ENCODE assay signal across 21 cellular contexts in genomic region chr4:147839651-147840050, GRCh38.
"Had no signal": no experiment of that assay in that cellular context is flagged by ENCODE, and none has a peak within 500 bp of the region (broad histone marks: within the 10 kb centered on the region; RNA-seq: fewer than 3 reads in every experiment).

No MANE protein-coding gene starts in this region.

- H3K27ac Mint-ChIP-seq: activated CD4-positive, alpha-beta T cell treated with anti-CD3 and anti-CD28 coated beads, Interleukin-2, amount 10 ng/mL, durations not matched to agents 7 days and 5 days; activated CD8-positive, alpha-beta T cell treated with anti-CD3 and anti-CD28 coated beads, Interleukin-2, amount 10 ng/mL, durations not matched to agents 7 days and 5 days; activated naive CD4-positive, alpha-beta T cell treated with anti-CD3 and anti-CD28 coated beads for 36 hours; activated T-cell treated with anti-CD3 and anti-CD28 coated beads, Interleukin-2, amount 50 U/mL, for 24 hours; activated T-helper 2 cell treated with anti-CD3 and anti-CD28 coated beads, Interferon-gamma antibody, Interleukin-2, Interleukin-4, amounts not matched to agents 10 μg/mL and 5 μg/mL and 100 μg/mL, durations not matched to agents 14 hours and 24 hours and 36 hours; naive B cell; T-cell had no signal

- H3K4me3 Mint-ChIP-seq: activated CD4-positive, alpha-beta T cell treated with anti-CD3 and anti-CD28 coated beads, Interleukin-2, amount 10 ng/mL, durations not matched to agents 7 days and 5 days; activated CD8-positive, alpha-beta T cell treated with anti-CD3 and anti-CD28 coated beads, Interleukin-2, amount 10 ng/mL, durations not matched to agents 7 days and 5 days; activated naive CD4-positive, alpha-beta T cell treated with anti-CD3 and anti-CD28 coated beads for 36 hours; activated T-cell treated with anti-CD3 and anti-CD28 coated beads, Interleukin-2, amount 50 U/mL, for 24 hours; naive B cell; T-cell had no signal

- H3K4me1 Mint-ChIP-seq: naive B cell had no signal

- H3K27ac ChIP-seq: left lung, neutrophil, parathyroid adenoma had no signal

- H3K36me3 Mint-ChIP-seq: naive B cell had no signal

- H3K9me3 Mint-ChIP-seq: activated CD4-positive, alpha-beta T cell treated with anti-CD3 and anti-CD28 coated beads, Interleukin-2, amount 10 ng/mL, durations not matched to agents 7 days and 5 days; activated naive CD4-positive, alpha-beta T cell treated with anti-CD3 and anti-CD28 coated beads for 36 hours; activated T-cell treated with anti-CD3 and anti-CD28 coated beads, Interleukin-2, amount 50 U/mL, for 24 hours; activated T-helper 2 cell treated with anti-CD3 and anti-CD28 coated beads, Interferon-gamma antibody, Interleukin-2, Interleukin-4, amounts not matched to agents 10 μg/mL and 5 μg/mL and 100 μg/mL, durations not matched to agents 14 hours and 24 hours and 36 hours; T-cell had no signal

- H3K4me1 ChIP-seq: breast epithelium, left lung had no signal

- H3K36me3 ChIP-seq: breast epithelium, left lung, neutrophil, tibial nerve had no signal

- H3K27me3 ChIP-seq: breast epithelium, left lung, neutrophil, tibial nerve had no signal

- DNase-seq: activated CD4-positive, alpha-beta T cell treated with anti-CD3 and anti-CD28 coated beads, Interleukin-2, amount 10 ng/mL, durations not matched to agents 7 days and 5 days; activated CD8-positive, alpha-beta T cell treated with anti-CD3 and anti-CD28 coated beads, Interleukin-2, amount 10 ng/mL, durations not matched to agents 7 days and 5 days; activated naive CD4-positive, alpha-beta T cell treated with anti-CD3 and anti-CD28 coated beads for 36 hours; activated T-cell treated with anti-CD3 and anti-CD28 coated beads, Interleukin-2, amount 50 U/mL, for 24 hours; aorta; effector CD8-positive, alpha-beta T cell; glutamatergic neuron; hypothalamus; left lung; naive B cell; SK-N-SH; stimulated activated CD4-positive, alpha-beta T cell treated with anti-CD3 and anti-CD28 coated beads, Interleukin-1b, Interleukin-23, amount 100 ng/mL, for 48 hours; stimulated activated CD8-positive, alpha-beta memory T cell treated with anti-CD3 and anti-CD28 coated beads, Interleukin-4, amount 100 ng/mL, for 48 hours; stimulated activated naive CD4-positive, alpha-beta T cell; T-cell; T-helper 9 cell had no signal

- H3K27me3 Mint-ChIP-seq: activated T-cell treated with anti-CD3 and anti-CD28 coated beads, Interleukin-2, amount 50 U/mL, for 24 hours; naive B cell; T-cell had no signal

- H3K4me3 ChIP-seq: breast epithelium, left lung, tibial nerve had no signal

- H3K9me3 ChIP-seq: breast epithelium, left lung, neutrophil, SK-N-SH, tibial nerve had no signal
